In the genomic region with DNA sequence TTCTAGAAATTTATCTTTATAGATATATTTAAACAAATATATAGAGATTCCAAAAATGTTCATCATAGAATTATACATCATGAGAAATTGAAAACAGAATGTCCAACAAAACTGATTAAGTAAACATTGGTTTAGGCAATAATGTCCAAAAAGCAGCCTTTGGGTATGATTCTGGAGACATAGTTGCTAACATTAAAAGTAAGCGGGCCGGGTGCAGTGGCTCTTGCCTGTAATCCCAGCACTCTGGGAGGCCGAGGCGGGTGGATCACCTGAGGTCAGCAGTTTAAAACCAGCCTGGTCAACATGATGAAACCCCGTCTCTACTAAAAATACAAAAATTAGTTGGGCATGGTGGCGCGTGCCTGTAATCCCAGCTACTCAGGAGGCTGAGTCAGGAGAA, we compare ENCODE assay signal across 18 cellular contexts. TPM values are rescaled to one million over a fixed set of nuclear protein-coding genes. Genes with fewer than 3 reads are reported as not detected.
"Had no signal": no experiment of that assay in that cellular context is flagged by ENCODE, and none has a peak within 500 bp of the region (broad histone marks: within the 10 kb centered on the region; RNA-seq: fewer than 3 reads in every experiment).

No MANE protein-coding gene starts in this region.

RNA-seq across cellular contexts. Expression of gene UBE2U, which starts 20.8 kb away (rescaled TPM):
- total RNA-seq: kidney epithelial cell, lower leg skin, lung, mesothelial cell of epicardium, mononuclear cell, natural killer cell, occipital lobe, ovary, progenitor cell of endocrine pancreas, pulmonary artery endothelial cell, right atrium auricular region, right lobe of liver, spleen, subcutaneous adipose tissue, suprapubic skin, thoracic aorta, upper lobe of right lung had no signal
- polyA plus RNA-seq: immature natural killer cell, lung, ovary, spleen had no signal
